Comparison of ENCODE assay signal across 1 cellular context in the genomic region with DNA sequence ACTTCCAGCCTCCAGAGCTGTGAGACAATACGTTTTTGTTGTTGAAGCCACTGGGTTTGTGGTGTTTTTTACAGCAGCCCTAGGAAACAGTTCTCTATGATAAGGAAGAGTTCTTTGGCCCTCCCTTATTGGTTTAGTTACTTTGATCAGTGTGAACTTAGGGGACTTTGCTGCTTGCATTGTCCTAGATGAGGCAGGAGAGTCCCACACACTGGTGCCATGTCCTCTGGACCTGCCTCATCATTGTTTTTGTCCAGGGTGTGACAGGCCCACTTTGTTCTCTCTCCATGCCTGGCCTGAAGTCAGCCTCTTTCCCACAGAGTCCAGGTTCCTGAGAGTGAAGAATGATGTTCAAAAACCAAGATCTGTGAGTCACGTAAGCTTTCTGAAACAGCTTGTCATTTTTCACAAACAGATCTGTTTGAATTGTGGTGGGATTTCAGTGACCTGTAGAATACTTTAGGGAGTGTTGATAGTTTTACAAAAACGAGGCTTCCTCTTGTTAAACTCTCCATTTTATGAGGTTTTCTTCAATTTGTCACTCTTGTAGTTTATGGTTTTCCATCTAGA.
TF ChIP-seq lines count a peak whose summit lies in the region.

No MANE protein-coding gene starts in this region.

TF ChIP-seq in HepG2, 621 proteins besides CTCF, POLR2A, EP300 and RAD21 (continues in another document):
- TF ChIP-seq HOXA3 (CRISPR knock-in tag; IDR thresholded peaks at IDR 0.05) = peak; percentile 36; the same call in 1 of the 2 replicates
- no peak for TF ChIP-seq FOSL2 (CRISPR knock-in tag; IDR thresholded peaks at IDR 0.05)
- TF ChIP-seq ZHX1 (CRISPR knock-in tag; IDR thresholded peaks at IDR 0.05; ENCODE audit: low read depth) = no peak
- no peak for TF ChIP-seq KDM2A (CRISPR knock-in tag; IDR thresholded peaks at IDR 0.05; ENCODE audit: borderline replicate concordance, low read depth)
- no peak for TF ChIP-seq CHD2 (IDR thresholded peaks at IDR 0.05; ENCODE audit: low read depth, low read length)
- no peak for TF ChIP-seq HINFP (CRISPR knock-in tag; IDR thresholded peaks at IDR 0.05; ENCODE audit: low read depth)
- no peak for TF ChIP-seq SAFB2 (CRISPR knock-in tag; IDR thresholded peaks at IDR 0.05; ENCODE audit: borderline replicate concordance, low read depth)
- TF ChIP-seq ZKSCAN1 (IDR thresholded peaks at IDR 0.05; ENCODE audit: low read length) = no peak
- TF ChIP-seq FOXP4 (CRISPR knock-in tag; IDR thresholded peaks at IDR 0.05) = peak; percentile 48
- TF ChIP-seq ZNF281 (CRISPR knock-in tag; IDR thresholded peaks at IDR 0.05; ENCODE audit: borderline replicate concordance) = no peak
- peak; percentile 65 for TF ChIP-seq PAXIP1 (CRISPR knock-in tag; conservative IDR thresholded peaks at IDR 0.05)
- peak; percentile 38; the same call in 1 of the 2 replicates for TF ChIP-seq SALL1 (CRISPR knock-in tag; IDR thresholded peaks at IDR 0.05)
- no peak for TF ChIP-seq IRF2 (CRISPR knock-in tag; IDR thresholded peaks at IDR 0.05)
- TF ChIP-seq ZNF839 (CRISPR knock-in tag; IDR thresholded peaks at IDR 0.05; ENCODE audit: borderline replicate concordance) = no peak
- peak; percentile 56 for TF ChIP-seq HNF4A (CRISPR knock-in tag; IDR thresholded peaks at IDR 0.05)
- no peak for TF ChIP-seq ISL2 (CRISPR knock-in tag; IDR thresholded peaks at IDR 0.05)
- TF ChIP-seq E2F1 (CRISPR knock-in tag; IDR thresholded peaks at IDR 0.05) = no peak
- no peak for TF ChIP-seq PCBP1 (IDR thresholded peaks at IDR 0.05; ENCODE audit: borderline replicate concordance, low read depth, low read length)
- TF ChIP-seq, protein P1, sequence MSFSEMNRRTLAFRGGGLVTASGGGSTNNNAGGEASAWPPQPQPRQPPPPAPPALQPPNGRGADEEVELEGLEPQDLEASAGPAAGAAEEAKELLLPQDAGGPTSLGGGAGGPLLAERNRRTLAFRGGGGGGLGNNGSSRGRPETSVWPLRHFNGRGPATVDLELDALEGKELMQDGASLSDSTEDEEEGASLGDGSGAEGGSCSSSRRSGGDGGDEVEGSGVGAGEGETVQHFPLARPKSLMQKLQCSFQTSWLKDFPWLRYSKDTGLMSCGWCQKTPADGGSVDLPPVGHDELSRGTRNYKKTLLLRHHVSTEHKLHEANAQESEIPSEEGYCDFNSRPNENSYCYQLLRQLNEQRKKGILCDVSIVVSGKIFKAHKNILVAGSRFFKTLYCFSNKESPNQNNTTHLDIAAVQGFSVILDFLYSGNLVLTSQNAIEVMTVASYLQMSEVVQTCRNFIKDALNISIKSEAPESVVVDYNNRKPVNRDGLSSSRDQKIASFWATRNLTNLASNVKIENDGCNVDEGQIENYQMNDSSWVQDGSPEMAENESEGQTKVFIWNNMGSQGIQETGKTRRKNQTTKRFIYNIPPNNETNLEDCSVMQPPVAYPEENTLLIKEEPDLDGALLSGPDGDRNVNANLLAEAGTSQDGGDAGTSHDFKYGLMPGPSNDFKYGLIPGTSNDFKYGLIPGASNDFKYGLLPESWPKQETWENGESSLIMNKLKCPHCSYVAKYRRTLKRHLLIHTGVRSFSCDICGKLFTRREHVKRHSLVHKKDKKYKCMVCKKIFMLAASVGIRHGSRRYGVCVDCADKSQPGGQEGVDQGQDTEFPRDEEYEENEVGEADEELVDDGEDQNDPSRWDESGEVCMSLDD (CRISPR knock-in tag; IDR thresholded peaks at IDR 0.05; ENCODE audit: borderline replicate concordance) = no peak
- TF ChIP-seq ZFP36L2 (CRISPR knock-in tag; IDR thresholded peaks at IDR 0.05) = no peak
- TF ChIP-seq GATAD2A (CRISPR knock-in tag; IDR thresholded peaks at IDR 0.05) = no peak
- no peak for TF ChIP-seq GATAD1 (CRISPR knock-in tag; IDR thresholded peaks at IDR 0.05)
- no peak for TF ChIP-seq ZFP90 (CRISPR knock-in tag; IDR thresholded peaks at IDR 0.05; ENCODE audit: borderline replicate concordance)
- TF ChIP-seq ZNF678 (CRISPR knock-in tag; IDR thresholded peaks at IDR 0.05) = no peak
- TF ChIP-seq, protein P2, sequence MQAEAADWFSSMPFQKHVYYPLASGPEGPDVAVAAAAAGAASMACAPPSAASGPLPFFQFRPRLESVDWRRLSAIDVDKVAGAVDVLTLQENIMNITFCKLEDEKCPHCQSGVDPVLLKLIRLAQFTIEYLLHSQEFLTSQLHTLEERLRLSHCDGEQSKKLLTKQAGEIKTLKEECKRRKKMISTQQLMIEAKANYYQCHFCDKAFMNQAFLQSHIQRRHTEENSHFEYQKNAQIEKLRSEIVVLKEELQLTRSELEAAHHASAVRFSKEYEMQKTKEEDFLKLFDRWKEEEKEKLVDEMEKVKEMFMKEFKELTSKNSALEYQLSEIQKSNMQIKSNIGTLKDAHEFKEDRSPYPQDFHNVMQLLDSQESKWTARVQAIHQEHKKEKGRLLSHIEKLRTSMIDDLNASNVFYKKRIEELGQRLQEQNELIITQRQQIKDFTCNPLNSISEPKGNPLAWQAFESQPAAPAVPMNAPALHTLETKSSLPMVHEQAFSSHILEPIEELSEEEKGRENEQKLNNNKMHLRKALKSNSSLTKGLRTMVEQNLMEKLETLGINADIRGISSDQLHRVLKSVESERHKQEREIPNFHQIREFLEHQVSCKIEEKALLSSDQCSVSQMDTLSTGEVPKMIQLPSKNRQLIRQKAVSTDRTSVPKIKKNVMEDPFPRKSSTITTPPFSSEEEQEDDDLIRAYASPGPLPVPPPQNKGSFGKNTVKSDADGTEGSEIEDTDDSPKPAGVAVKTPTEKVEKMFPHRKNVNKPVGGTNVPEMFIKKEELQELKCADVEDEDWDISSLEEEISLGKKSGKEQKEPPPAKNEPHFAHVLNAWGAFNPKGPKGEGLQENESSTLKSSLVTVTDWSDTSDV (CRISPR knock-in tag; IDR thresholded peaks at IDR 0.05) = no peak
- TF ChIP-seq ZSCAN5A (CRISPR knock-in tag; IDR thresholded peaks at IDR 0.05; ENCODE audit: borderline replicate concordance) = no peak
- TF ChIP-seq ZNF572 (CRISPR knock-in tag; IDR thresholded peaks at IDR 0.05) = no peak
- TF ChIP-seq REPIN1 (CRISPR knock-in tag; IDR thresholded peaks at IDR 0.05; ENCODE audit: borderline replicate concordance, low read depth) = no peak
- TF ChIP-seq NFE2L2 (IDR thresholded peaks at IDR 0.05; ENCODE audit: low read length) = no peak
- TF ChIP-seq ZNF674 (CRISPR knock-in tag; IDR thresholded peaks at IDR 0.05; ENCODE audit: low read depth) = no peak
